ENCODE assay signal across 18 cellular contexts in the genomic region with DNA sequence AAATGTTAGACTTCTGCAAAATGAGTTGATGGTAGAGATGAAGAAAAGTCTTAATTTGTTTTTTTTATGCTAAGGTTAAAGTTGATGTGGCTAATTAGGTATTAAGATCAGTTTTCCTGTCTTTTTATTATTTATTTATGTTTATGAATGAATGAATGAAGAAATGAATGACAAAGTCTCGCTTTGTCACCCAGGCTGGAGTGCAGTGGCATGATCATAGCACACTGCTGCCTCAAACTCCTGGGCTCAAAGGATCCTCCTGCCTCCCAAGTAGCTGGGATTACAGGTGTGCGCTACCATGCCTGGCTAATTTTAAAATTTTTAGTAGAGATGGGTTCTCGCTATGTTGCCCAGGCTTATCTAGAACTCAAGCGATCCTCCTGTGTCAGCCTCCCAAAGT. TPM values are rescaled to one million over a fixed set of nuclear protein-coding genes. Genes with fewer than 3 reads are reported as not detected.
DNase-seq lines count a peak whose midpoint lies in the region; ATAC-seq, FAIRE-seq and TF ChIP-seq lines count a peak whose summit lies in the region.
"Had no signal": no experiment of that assay in that cellular context is flagged by ENCODE, and none has a peak within 500 bp of the region (broad histone marks: within the 10 kb centered on the region; RNA-seq: fewer than 3 reads in every experiment).

No MANE protein-coding gene starts in this region.

- intact Hi-C loops in HepG2 (cut with micrococcal nuclease; ENCODE audit: unreplicated experiment) (no loop called here), right lobe of liver (cut with DNase I) (no loop called here), psoas muscle (cut with DNase I) (no loop called here)
- intact Hi-C loops in activated CD4-positive, alpha-beta T cell treated with anti-CD3 and anti-CD28 coated beads, Interleukin-2, amount 10 ng/mL, durations not matched to agents 24 days and 14 days (cut with micrococcal nuclease) = no loop called here

- no peaks in the 10 kb centered on the region for H3K36me3 Mint-ChIP-seq in chondrocyte (ENCODE audit: low read depth)
- no peaks in the 10 kb centered on the region for H3K36me3 Mint-ChIP-seq in activated CD4-positive, alpha-beta T cell treated with anti-CD3 and anti-CD28 coated beads, Interleukin-2, amount 10 ng/mL, durations not matched to agents 24 days and 14 days (ENCODE audit: low read depth)
- no peaks in the 10 kb centered on the region for H3K36me3 Mint-ChIP-seq in activated naive CD4-positive, alpha-beta T cell treated with anti-CD3 and anti-CD28 coated beads, Interleukin-2, amount 50 U/mL, for 72 hours

- ATAC-seq in HepG2 = no peak
- ATAC-seq in right lobe of liver = no peak
- no peak for ATAC-seq in psoas muscle
- no peak for ATAC-seq in activated naive CD4-positive, alpha-beta T cell treated with anti-CD3 and anti-CD28 coated beads, Interleukin-2, amount 50 U/mL, for 72 hours

- TF ChIP-seq CTCF in HepG2 (CRISPR knock-in tag; IDR thresholded peaks at IDR 0.05) (no peak), right lobe of liver (IDR thresholded peaks at IDR 0.05) (no peak), chondrocyte (IDR thresholded peaks at IDR 0.05) (no peak), psoas muscle (IDR thresholded peaks at IDR 0.05) (no peak)

- TF ChIP-seq RAD21 in HepG2 (CRISPR knock-in tag; IDR thresholded peaks at IDR 0.05) = no peak

- POLR2A ChIA-PET in HepG2 (lab: Yijun Ruan, JAX) = interaction anchor here (1.0 kb wide), 1 partner anchor 29 kb away, joined by 3 read pairs; no protein-coding TSS in a partner anchor

- H3K4me2 ChIP-seq in HepG2 (ENCODE audit: low read depth, low read length) = no peak overlapping the region

- DNase-seq in HepG2 (ENCODE audit: low spot score) (no peak), right lobe of liver (no peak), chondrocyte (ENCODE audit: low spot score) (no peak), psoas muscle (no peak), occipital lobe (lab: John Stamatoyannopoulos, UW) (no peak)
- DNase-seq in activated CD4-positive, alpha-beta T cell treated with anti-CD3 and anti-CD28 coated beads, Interleukin-2, amount 10 ng/mL, durations not matched to agents 24 days and 14 days = no peak
- no peak for DNase-seq in activated naive CD4-positive, alpha-beta T cell treated with anti-CD3 and anti-CD28 coated beads, Interleukin-2, amount 50 U/mL, for 72 hours (ENCODE audit: low spot score in 2 of 2)
- DNase-seq: COR-L47; DMS153; KBM-7; NCI-H1417 treated with DMSO at 0.1 percent for 48 hours; NCI-H2029; NCI-H2171; NK-92 treated with Interleukin-12 subunit alpha and Interleukin-12 subunit beta, amount 100 ng/mL, for 24 hours had no signal

- in situ Hi-C loops in HepG2 (cut with HindIII; ENCODE audit: extremely low pct_ligation_motif_present, low pct_unique_long_range_greater_than_20kb) = no loop called here

- WGBS in HepG2 (ENCODE audit: low lambda C conversion rate) = 87% methylated on average over 4 of the region's 4 CpGs
- 93% methylated on average over 3 of the region's 4 CpGs for WGBS in right lobe of liver (ENCODE audit: insufficient coverage, low coverage, low lambda C conversion rate, missing lambda C conversion rate)
- WGBS in psoas muscle, 3 donors = 82 to 91% (median 84%) methylated on average over 4 of the region's 4 CpGs

- FAIRE-seq in HepG2 (lab: Jason Lieb, UNC) = no peak
- FAIRE-seq: HTR-8/SVneo had no signal

- CTCF ChIA-PET in HepG2 (lab: Yijun Ruan, JAX; ENCODE audit: low intra/inter-chr PET ratio, low total read pairs) = no interaction called here

- H3K27ac ChIP-seq in HepG2 (ENCODE audit: extremely low read length, insufficient read depth, low read length) = no peak overlapping the region
- no peak overlapping the region for H3K27ac ChIP-seq in right lobe of liver
- H3K27ac ChIP-seq in psoas muscle = peak overlapping the region; percentile 74
- H3K27ac ChIP-seq: HL-60 had no signal

- BruUV-seq in HepG2 (replicated peaks; lab: Mats Ljungman, UMichigan) = no TSS peak

- no peak overlapping the region for H2AFZ ChIP-seq in HepG2 (ENCODE audit: low read length)

- H3K27ac Mint-ChIP-seq in chondrocyte (ENCODE audit: unreplicated experiment) = peak overlapping the region; percentile 56
- no peak overlapping the region for H3K27ac Mint-ChIP-seq in activated CD4-positive, alpha-beta T cell treated with anti-CD3 and anti-CD28 coated beads, Interleukin-2, amount 10 ng/mL, durations not matched to agents 24 days and 14 days
- no peak overlapping the region for H3K27ac Mint-ChIP-seq in activated naive CD4-positive, alpha-beta T cell treated with anti-CD3 and anti-CD28 coated beads, Interleukin-2, amount 50 U/mL, for 72 hours

- TF ChIP-seq EP300 in HepG2 (IDR thresholded peaks at IDR 0.05; ENCODE audit: low read depth in 2 of 2, low read length in 2 of 2) = no peak
- no peak for TF ChIP-seq EP300 in HepG2 (CRISPR knock-in tag; IDR thresholded peaks at IDR 0.05; ENCODE audit: borderline replicate concordance)

- H3K4me1 ChIP-seq in HepG2 (ENCODE audit: insufficient read depth, low read length) = peaks cover 65% of the 10 kb centered on the region
- peaks cover 0 to 34% (median 9%) of the 10 kb centered on the region in 4 donors for H3K4me1 ChIP-seq in right lobe of liver
- H3K4me1 ChIP-seq in psoas muscle = peaks cover 100% of the 10 kb centered on the region

- peaks cover 48% of the 10 kb centered on the region for H3K79me2 ChIP-seq in HepG2 (ENCODE audit: insufficient read depth, low read length)

- no peaks in the 10 kb centered on the region for H3K27me3 Mint-ChIP-seq in chondrocyte (ENCODE audit: low read depth)
- H3K27me3 Mint-ChIP-seq in activated CD4-positive, alpha-beta T cell treated with anti-CD3 and anti-CD28 coated beads, Interleukin-2, amount 10 ng/mL, durations not matched to agents 24 days and 14 days = no peaks in the 10 kb centered on the region

- no peak overlapping the region for H3K4me3 Mint-ChIP-seq in chondrocyte (ENCODE audit: unreplicated experiment)
- H3K4me3 Mint-ChIP-seq in activated CD4-positive, alpha-beta T cell treated with anti-CD3 and anti-CD28 coated beads, Interleukin-2, amount 10 ng/mL, durations not matched to agents 24 days and 14 days = no peak overlapping the region
- H3K4me3 Mint-ChIP-seq: CD14-positive monocyte had no signal

- H3K4me3 ChIP-seq in HepG2 (replicated peaks in 1 of 3; ENCODE audit: insufficient read depth in 1 of 3, low read depth in 2 of 3, low read length in 3 of 3) (no peak overlapping the region), right lobe of liver (no peak overlapping the region), psoas muscle (no peak overlapping the region)
- H3K4me3 ChIP-seq: HAP-1 had no signal

- H3K9me3 Mint-ChIP-seq in chondrocyte (ENCODE audit: low read depth) = no peaks in the 10 kb centered on the region
- H3K9me3 Mint-ChIP-seq in activated CD4-positive, alpha-beta T cell treated with anti-CD3 and anti-CD28 coated beads, Interleukin-2, amount 10 ng/mL, durations not matched to agents 24 days and 14 days = no peaks in the 10 kb centered on the region
- H3K9me3 Mint-ChIP-seq in activated naive CD4-positive, alpha-beta T cell treated with anti-CD3 and anti-CD28 coated beads, Interleukin-2, amount 50 U/mL, for 72 hours = no peaks in the 10 kb centered on the region
- H3K9me3 Mint-ChIP-seq: CD14-positive monocyte had no signal

- H3K36me3 ChIP-seq in HepG2 (replicated peaks in 1 of 2; ENCODE audit: control insufficient read depth in 1 of 2, insufficient read depth in 2 of 2, low read length in 2 of 2) (no peaks in the 10 kb centered on the region), right lobe of liver (no peaks in the 10 kb centered on the region), psoas muscle (ENCODE audit: insufficient read depth in 1 of 2, low read depth in 1 of 2) (no peaks in the 10 kb centered on the region)
- H3K36me3 ChIP-seq: HAP-1 had no signal

- TF ChIP-seq POLR2A in HepG2 (IDR thresholded peaks at IDR 0.05; ENCODE audit: insufficient read depth in 1 of 2, low read depth in 2 of 2, low read length in 2 of 2) (no peak), right lobe of liver (IDR thresholded peaks at IDR 0.05) (no peak)

- H3K27me3 ChIP-seq in HepG2 (ENCODE audit: control insufficient read depth in 1 of 2, insufficient read depth in 2 of 2, low read length in 2 of 2) (no peaks in the 10 kb centered on the region), right lobe of liver (no peaks in the 10 kb centered on the region), psoas muscle (ENCODE audit: insufficient read depth in 3 of 3, low read length in 2 of 3) (no peaks in the 10 kb centered on the region)

- no peak overlapping the region for H3K9ac ChIP-seq in HepG2 (ENCODE audit: insufficient read depth, low read depth, low read length)

- peaks cover 22% of the 10 kb centered on the region for H4K20me1 ChIP-seq in HepG2 (ENCODE audit: insufficient read depth, low read length)

- peaks cover 83% of the 10 kb centered on the region for H3K4me1 Mint-ChIP-seq in chondrocyte (ENCODE audit: low read depth)
- H3K4me1 Mint-ChIP-seq in activated CD4-positive, alpha-beta T cell treated with anti-CD3 and anti-CD28 coated beads, Interleukin-2, amount 10 ng/mL, durations not matched to agents 24 days and 14 days = peaks cover 8% of the 10 kb centered on the region

- H3K9me3 ChIP-seq in HepG2 (ENCODE audit: low read length) (no peaks in the 10 kb centered on the region), right lobe of liver (no peaks in the 10 kb centered on the region), psoas muscle (no peaks in the 10 kb centered on the region)
- H3K9me3 ChIP-seq: HAP-1 had no signal

RNA-seq across cellular contexts. Expression of a gene that starts 29.2 kb away (rescaled TPM):
- 12.6 and 15.8 TPM in 2 replicates for total RNA-seq in HepG2 (2016; rRNA removed; fragmentation: Illumina TruSeq; extraction: Trizol)
- 8.7 and 10.0 TPM in 2 replicates for total RNA-seq in HepG2 (2016; cell fraction: cytosol; rRNA removed; fragmentation: Illumina TruSeq; extraction: Trizol; ENCODE audit: low read depth)
- total RNA-seq in HepG2 (2016; cell fraction: insoluble cytoplasmic fraction; rRNA removed; fragmentation: Illumina TruSeq; extraction: Trizol) = 13.0 and 14.8 TPM in 2 replicates
- total RNA-seq in HepG2 (2016; cell fraction: membrane; rRNA removed; fragmentation: Illumina TruSeq; extraction: Trizol) = 5.7 and 6.5 TPM in 2 replicates
- 13.8 and 18.4 TPM in 2 replicates for total RNA-seq in HepG2 (2016; cell fraction: nucleus; rRNA removed; fragmentation: Illumina TruSeq; extraction: Trizol)
- polyA plus RNA-seq in HepG2 (2011; rRNA removed) = 24.8 and 29.8 TPM in 2 replicates
- polyA plus RNA-seq in HepG2 (2011; cell fraction: cytosol; rRNA removed) = 11.2 and 11.6 TPM in 2 replicates
- polyA plus RNA-seq in HepG2 (2011; cell fraction: nucleus; rRNA removed) = 118 TPM in 2 replicates
- polyA plus RNA-seq in HepG2 (2012) = 13.5 and 15.0 TPM in 2 replicates
- polyA plus RNA-seq in HepG2 (2016; cell fraction: cytosol; fragmentation: Illumina TruSeq; extraction: Trizol; ENCODE audit: low read depth) = 0.43 and 0.50 TPM in 2 replicates
- 7.1 and 8.6 TPM in 2 replicates for polyA plus RNA-seq in HepG2 (2016; cell fraction: insoluble cytoplasmic fraction; fragmentation: Illumina TruSeq; extraction: Trizol; ENCODE audit: low read depth)
- 1.5 and 1.7 TPM in 2 replicates for polyA plus RNA-seq in HepG2 (2016; cell fraction: membrane; fragmentation: Illumina TruSeq; extraction: Trizol; ENCODE audit: low read depth)
- polyA plus RNA-seq in HepG2 (2016; cell fraction: nucleus; fragmentation: Illumina TruSeq; extraction: Trizol; ENCODE audit: insufficient read depth, low read depth) = 22.3 and 26.9 TPM in 2 replicates
- polyA minus RNA-seq in HepG2 (2011; rRNA and poly(A)+ RNA removed; ENCODE audit: low replicate concordance) = 28.7 and 66.5 TPM in 2 replicates
- 8.6 and 12.1 TPM in 2 replicates for polyA minus RNA-seq in HepG2 (2011; cell fraction: cytosol; rRNA and poly(A)+ RNA removed)
- 38.9 and 42.6 TPM in 2 replicates for polyA minus RNA-seq in HepG2 (2011; cell fraction: nucleus; rRNA and poly(A)+ RNA removed)
- total RNA-seq in right lobe of liver = 10 to 100 TPM; 14.5 to 19.2 (median 18.2) TPM
- total RNA-seq in chondrocyte = 30.5 to 37.1 TPM (median 36.9 TPM) in 3 replicates
- 10 to 100 TPM; 31.8 to 37.9 (median 33.8) TPM for total RNA-seq in psoas muscle
- 10 to 100 TPM in 2 of 3 donors, 1 to 10 TPM in 1; 7.8 to 21.3 (median 11.6) TPM for polyA plus RNA-seq in psoas muscle
- 72.7 TPM for total RNA-seq in occipital lobe
- total RNA-seq in activated CD4-positive, alpha-beta T cell treated with anti-CD3 and anti-CD28 coated beads, Interleukin-2, amount 10 ng/mL, durations not matched to agents 24 days and 14 days = 21.0 and 23.9 TPM in 2 replicates
- total RNA-seq in activated naive CD4-positive, alpha-beta T cell treated with anti-CD3 and anti-CD28 coated beads, Interleukin-2, amount 50 U/mL, for 72 hours = 10 to 100 TPM; 25.8 to 44.4 TPM
